8 cellular contexts compared by ENCODE assay signal in genomic region chr2:48448274-48449061, GRCh38. TPM values are rescaled to one million over a fixed set of nuclear protein-coding genes. Genes with fewer than 3 reads are reported as not detected.
DNase-seq lines count a peak whose midpoint lies in the region; ATAC-seq and TF ChIP-seq lines count a peak whose summit lies in the region.

No MANE protein-coding gene starts in this region.

- WGBS in aorta, 2 donors: 9 to 10% methylated on average over 5 of the region's 5 CpGs

- H3K4me3 ChIP-seq in CD8-positive, alpha-beta T cell (ENCODE audit: low read depth, low read length): no peak overlapping the region
- no peak overlapping the region for H3K4me3 ChIP-seq in ascending aorta
- H3K4me3 ChIP-seq in aorta (ENCODE audit: low read length in 2 of 2): no peak overlapping the region

- no peaks in the 10 kb centered on the region for H3K27me3 ChIP-seq in CD8-positive, alpha-beta T cell (ENCODE audit: insufficient read depth, low read length)
- H3K27me3 ChIP-seq in ascending aorta (no peaks in the 10 kb centered on the region), aorta (ENCODE audit: control insufficient read depth in 1 of 2, insufficient read depth in 2 of 2, low read length in 1 of 2) (no peaks in the 10 kb centered on the region)

- H3K4me3 Mint-ChIP-seq in CD8-positive, alpha-beta T cell: peak overlapping the region; percentile 67
- H3K4me3 Mint-ChIP-seq in mesothelial cell of epicardium: no peak overlapping the region

- H3K9me3 ChIP-seq in CD8-positive, alpha-beta T cell (ENCODE audit: low read length): no peaks in the 10 kb centered on the region
- no peaks in the 10 kb centered on the region for H3K9me3 ChIP-seq in ascending aorta
- H3K9me3 ChIP-seq in aorta (ENCODE audit: control insufficient read depth, low read length): no peaks in the 10 kb centered on the region

- DNase-seq in CD8-positive, alpha-beta T cell: no peak
- peak; percentile 55 for DNase-seq in KBM-7
- DNase-seq in ascending aorta (ENCODE audit: low spot score in 2 of 2): no peak
- DNase-seq in mesothelial cell of epicardium (ENCODE audit: low spot score in 2 of 2, unreplicated experiment in 2 of 2): no peak
- no peak for DNase-seq in aorta
- no peak for DNase-seq in GM19238 (ENCODE audit: insufficient read length, low spot score)

- peaks cover 5% of the 10 kb centered on the region for H3K36me3 ChIP-seq in CD8-positive, alpha-beta T cell (ENCODE audit: insufficient read depth, low read length)
- peaks cover 0 to 5% of the 10 kb centered on the region in 2 donors for H3K36me3 ChIP-seq in ascending aorta
- no peaks in the 10 kb centered on the region for H3K36me3 ChIP-seq in aorta (ENCODE audit: control insufficient read depth in 1 of 2, insufficient read depth in 2 of 2, low read length in 1 of 2)

- POLR2A ChIA-PET in CD8-positive, alpha-beta T cell (lab: Charles Lee): interaction anchor here (0.7 to 1.1 kb wide), 2 partner anchors 99 to 127 kb away, joined by 3 to 4 read pairs; no protein-coding TSS in a partner anchor

- CTCF ChIA-PET in CD8-positive, alpha-beta T cell (lab: Charles Lee): interaction anchor here (1.1 kb wide), 1 partner anchor 162 kb away, joined by 3 read pairs; no protein-coding TSS in a partner anchor

- H3K27me3 Mint-ChIP-seq in CD8-positive, alpha-beta T cell (ENCODE audit: low read depth): no peaks in the 10 kb centered on the region
- H3K27me3 Mint-ChIP-seq in mesothelial cell of epicardium (ENCODE audit: low read depth): no peaks in the 10 kb centered on the region

- H3K9me3 Mint-ChIP-seq in CD8-positive, alpha-beta T cell: no peaks in the 10 kb centered on the region
- no peaks in the 10 kb centered on the region for H3K9me3 Mint-ChIP-seq in mesothelial cell of epicardium

- H3K4me1 ChIP-seq in CD8-positive, alpha-beta T cell (ENCODE audit: insufficient read depth, low read length): peaks cover 54% of the 10 kb centered on the region
- H3K4me1 ChIP-seq in ascending aorta (peaks cover 0 to 27% of the 10 kb centered on the region in 2 donors), aorta (ENCODE audit: control insufficient read depth in 1 of 2, insufficient read depth in 2 of 2, low read length in 2 of 2) (peaks cover 5% of the 10 kb centered on the region in 2 donors)

- peaks cover 25% of the 10 kb centered on the region for H3K36me3 Mint-ChIP-seq in CD8-positive, alpha-beta T cell
- H3K36me3 Mint-ChIP-seq in mesothelial cell of epicardium: no peaks in the 10 kb centered on the region

- H3K4me1 Mint-ChIP-seq in CD8-positive, alpha-beta T cell (ENCODE audit: low read depth): peaks cover 57% of the 10 kb centered on the region
- H3K4me1 Mint-ChIP-seq in mesothelial cell of epicardium: peaks cover 52% of the 10 kb centered on the region

- in situ Hi-C loops in KBM-7 (cut with MboI; ENCODE audit: low pct_unique_long_range_greater_than_20kb, low sequenced_read_pairs): no loop called here

- intact Hi-C loops in CD8-positive, alpha-beta T cell (cut with DNase I, micrococcal nuclease): no loop called here
- intact Hi-C loops in ascending aorta (cut with DNase I): no loop called here
- intact Hi-C loops in aorta (cut with DNase I): no loop called here

- peak overlapping the region; percentile 24 for H3K27ac ChIP-seq in CD8-positive, alpha-beta T cell (ENCODE audit: low read depth, low read length)
- H3K27ac ChIP-seq in ascending aorta (peak overlapping the region; percentile 69 to 82), aorta (ENCODE audit: low read depth in 1 of 2, low read length in 2 of 2) (peak overlapping the region in 1 of 2 donors; percentile 59)

- no peak for TF ChIP-seq CTCF in CD8-positive, alpha-beta T cell (IDR thresholded peaks at IDR 0.05)
- no peak for TF ChIP-seq CTCF in ascending aorta (IDR thresholded peaks at IDR 0.05)
- TF ChIP-seq CTCF in mesothelial cell of epicardium (IDR thresholded peaks at IDR 0.05; ENCODE audit: unreplicated experiment): no peak

- peak overlapping the region; percentile 82 for H3K27ac Mint-ChIP-seq in CD8-positive, alpha-beta T cell
- H3K27ac Mint-ChIP-seq in mesothelial cell of epicardium: peak overlapping the region; percentile 92

- ATAC-seq in CD8-positive, alpha-beta T cell: peak; percentile 81
- ATAC-seq in GM21360 (IDR thresholded peaks at IDR 0.05; ENCODE audit: unreplicated experiment) (peak; percentile 53), HG03354 (IDR thresholded peaks at IDR 0.05; ENCODE audit: poor library complexity, severe bottlenecking, unreplicated experiment) (no peak), aorta (ENCODE audit: low FRiP score) (no peak)

RNA-seq across cellular contexts. Expression of gene PPP1R21, which starts 7.9 kb away (rescaled TPM):
- 10 to 100 TPM; 18.5 to 22.6 TPM for total RNA-seq in CD8-positive, alpha-beta T cell
- 16.6 TPM for total RNA-seq in ascending aorta
- 33.0 to 36.2 TPM (median 34.1 TPM) in 3 replicates for total RNA-seq in mesothelial cell of epicardium
- 10 to 100 TPM; 35.9 to 39.2 TPM for total RNA-seq in aorta
- 10 to 100 TPM; 29.7 to 57.6 TPM for polyA plus RNA-seq in aorta

Comparison
In these comparisons a context has a peak if more than half of its experiments do, and no peak if none do; other contexts are left out.
1. ATAC-seq: peak in CD8-positive, alpha-beta T cell (single experiment) and GM21360 (single experiment); none in HG03354 (single experiment) and aorta (single experiment).